Comparison of ENCODE assay signal across 1 cellular context in the genomic region with DNA sequence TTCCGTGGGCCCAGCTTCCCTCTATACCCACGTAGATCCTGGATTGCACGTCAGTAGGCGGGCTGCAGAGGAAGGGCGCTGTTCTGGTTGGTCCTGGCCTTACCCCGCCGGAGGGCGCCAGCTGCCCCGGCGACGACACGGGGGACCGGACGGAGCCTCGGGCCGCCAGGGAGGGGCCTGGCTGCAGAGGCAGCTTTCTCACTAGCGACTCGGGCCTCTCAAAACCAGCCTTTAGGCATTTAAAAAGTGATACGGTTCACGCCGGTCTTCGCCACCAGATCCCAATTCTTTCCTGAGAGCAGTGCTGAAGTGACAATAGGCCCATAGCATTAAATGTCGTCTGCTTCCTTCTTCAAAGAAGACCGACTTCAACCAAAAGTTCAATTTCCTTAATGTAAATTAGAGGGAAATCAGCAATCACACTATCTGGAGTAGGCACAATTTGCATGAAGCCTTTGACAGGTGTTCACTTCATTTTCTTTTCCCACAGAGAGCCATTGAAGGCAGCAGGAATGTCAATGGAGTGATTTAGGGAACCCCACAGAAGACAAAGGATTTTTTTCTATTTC.
TF ChIP-seq lines count a peak whose summit lies in the region.

No MANE protein-coding gene starts in this region.

TF ChIP-seq in HCT116, 20 proteins besides CTCF, POLR2A, EP300 and RAD21 (continued from another document):
- TF ChIP-seq CBX3 (IDR thresholded peaks at IDR 0.05; ENCODE audit: low read depth) (no peak), ELF1 (IDR thresholded peaks at IDR 0.05; ENCODE audit: borderline replicate concordance, low read depth) (no peak), POLR2AphosphoS5 (IDR thresholded peaks at IDR 0.05; ENCODE audit: low read depth, low read length) (no peak), ZNF274 (IDR thresholded peaks at IDR 0.05; ENCODE audit: low read depth, low read length) (no peak)
- TF ChIP-seq, protein P1, sequence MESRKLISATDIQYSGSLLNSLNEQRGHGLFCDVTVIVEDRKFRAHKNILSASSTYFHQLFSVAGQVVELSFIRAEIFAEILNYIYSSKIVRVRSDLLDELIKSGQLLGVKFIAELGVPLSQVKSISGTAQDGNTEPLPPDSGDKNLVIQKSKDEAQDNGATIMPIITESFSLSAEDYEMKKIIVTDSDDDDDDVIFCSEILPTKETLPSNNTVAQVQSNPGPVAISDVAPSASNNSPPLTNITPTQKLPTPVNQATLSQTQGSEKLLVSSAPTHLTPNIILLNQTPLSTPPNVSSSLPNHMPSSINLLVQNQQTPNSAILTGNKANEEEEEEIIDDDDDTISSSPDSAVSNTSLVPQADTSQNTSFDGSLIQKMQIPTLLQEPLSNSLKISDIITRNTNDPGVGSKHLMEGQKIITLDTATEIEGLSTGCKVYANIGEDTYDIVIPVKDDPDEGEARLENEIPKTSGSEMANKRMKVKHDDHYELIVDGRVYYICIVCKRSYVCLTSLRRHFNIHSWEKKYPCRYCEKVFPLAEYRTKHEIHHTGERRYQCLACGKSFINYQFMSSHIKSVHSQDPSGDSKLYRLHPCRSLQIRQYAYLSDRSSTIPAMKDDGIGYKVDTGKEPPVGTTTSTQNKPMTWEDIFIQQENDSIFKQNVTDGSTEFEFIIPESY (IDR thresholded peaks at IDR 0.05; ENCODE audit: extremely low read depth, insufficient replicate concordance, low read length), result no peak
